In the genomic region with DNA sequence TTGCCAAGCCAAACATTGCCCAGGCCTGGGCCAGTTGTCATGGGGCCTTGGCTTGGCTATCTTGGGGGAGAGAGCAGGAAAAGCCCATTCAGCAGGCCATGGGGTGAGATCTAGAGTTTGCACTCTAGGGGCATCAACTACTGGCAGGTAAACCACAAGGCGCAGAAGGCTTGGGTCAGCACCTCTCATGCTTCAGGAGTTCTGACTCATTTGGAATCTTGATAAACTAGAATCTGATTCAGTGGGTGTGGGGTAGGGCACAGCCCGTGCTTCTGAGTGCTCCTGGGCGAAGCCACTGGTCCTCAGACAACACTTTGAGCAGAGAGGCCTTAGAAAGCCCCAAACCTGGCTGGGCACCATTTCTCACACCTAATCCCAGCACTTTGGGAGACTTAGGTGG, we compare ENCODE assay signal across 10 cellular contexts.
DNase-seq lines count a peak whose midpoint lies in the region; ATAC-seq and TF ChIP-seq lines count a peak whose summit lies in the region.
"Had no signal": no experiment of that assay in that cellular context is flagged by ENCODE, and none has a peak within 500 bp of the region (broad histone marks: within the 10 kb centered on the region; RNA-seq: fewer than 3 reads in every experiment).

No MANE protein-coding gene starts in this region.

- no peaks in the 10 kb centered on the region for H3K9me3 ChIP-seq in naive thymus-derived CD4-positive, alpha-beta T cell (ENCODE audit: control insufficient read depth in 2 of 3, low read length in 3 of 3)
- H3K9me3 ChIP-seq in right atrium auricular region = no peaks in the 10 kb centered on the region

- H3K36me3 ChIP-seq in naive thymus-derived CD4-positive, alpha-beta T cell (ENCODE audit: control insufficient read depth in 2 of 3, insufficient read depth in 3 of 3, low read length in 3 of 3) = peaks cover 0 to 4% (median 0%) of the 10 kb centered on the region in 3 experiments
- no peaks in the 10 kb centered on the region for H3K36me3 ChIP-seq in right atrium auricular region

- DNase-seq in kidney glomerular epithelial cell (lab: John Stamatoyannopoulos, UW) (peak; percentile 77), right atrium auricular region (ENCODE audit: low spot score) (no peak), RKO (ENCODE audit: low spot score) (no peak), NCI-H146 (lab: John Stamatoyannopoulos, UW) (no peak)
- no peak for DNase-seq in naive thymus-derived CD4-positive, alpha-beta T cell
- DNase-seq: NCI-H2029 treated with DMSO at 0.1 percent for 48 hours had no signal

- no peak overlapping the region for H3K4me3 ChIP-seq in GM12875 (ENCODE audit: low read depth, low read length)
- H3K4me3 ChIP-seq in naive thymus-derived CD4-positive, alpha-beta T cell (ENCODE audit: low read length) = no peak overlapping the region
- no peak overlapping the region for H3K4me3 ChIP-seq in right atrium auricular region
- H3K4me3 ChIP-seq: SK-N-MC had no signal

- no peak overlapping the region for H3K27ac ChIP-seq in naive thymus-derived CD4-positive, alpha-beta T cell (ENCODE audit: low read depth, low read length)
- no peak overlapping the region for H3K27ac ChIP-seq in right atrium auricular region
- H3K27ac ChIP-seq: SK-N-MC had no signal

- TF ChIP-seq CTCF in GM12875 (IDR thresholded peaks at IDR 0.05; ENCODE audit: borderline replicate concordance, insufficient read depth, low read depth, low read length) = 0 out of 2 replicates have a peak, but pooled peaks have one; percentile 14
- TF ChIP-seq CTCF in right atrium auricular region (IDR thresholded peaks at IDR 0.05) = no peak

- no peak overlapping the region for H3K4me3 Mint-ChIP-seq in naive thymus-derived CD4-positive, alpha-beta T cell

- peaks cover 3 to 13% (median 8%) of the 10 kb centered on the region in 5 donors for H3K36me3 Mint-ChIP-seq in naive thymus-derived CD4-positive, alpha-beta T cell

- peaks cover 0 to 17% (median 8%) of the 10 kb centered on the region in 11 donors for H3K9me3 Mint-ChIP-seq in naive thymus-derived CD4-positive, alpha-beta T cell

- intact Hi-C loops in naive thymus-derived CD4-positive, alpha-beta T cell (cut with micrococcal nuclease) = no loop called here

- H3K27ac Mint-ChIP-seq in naive thymus-derived CD4-positive, alpha-beta T cell = no peak overlapping the region

- H3K27me3 Mint-ChIP-seq in naive thymus-derived CD4-positive, alpha-beta T cell = peaks cover 0 to 2% (median 0%) of the 10 kb centered on the region in 5 donors

- peak; percentile 53 for ATAC-seq in GM19395 (IDR thresholded peaks at IDR 0.05; ENCODE audit: unreplicated experiment)
- ATAC-seq in HG03520 (IDR thresholded peaks at IDR 0.05; ENCODE audit: unreplicated experiment) = peak; percentile 50
- ATAC-seq in naive thymus-derived CD4-positive, alpha-beta T cell = no peak

- peaks cover 0 to 15% (median 10%) of the 10 kb centered on the region in 7 donors for H3K4me1 Mint-ChIP-seq in naive thymus-derived CD4-positive, alpha-beta T cell

- H3K4me1 ChIP-seq in naive thymus-derived CD4-positive, alpha-beta T cell (ENCODE audit: control insufficient read depth in 2 of 2, insufficient read depth in 2 of 2, low read length in 2 of 2) = peaks cover 0 to 10% of the 10 kb centered on the region in 2 donors
- peaks cover 0 to 3% of the 10 kb centered on the region in 2 donors for H3K4me1 ChIP-seq in right atrium auricular region

- CTCF ChIA-PET in naive thymus-derived CD4-positive, alpha-beta T cell (lab: Charles Lee) = no interaction called here

- no peaks in the 10 kb centered on the region for H3K27me3 ChIP-seq in naive thymus-derived CD4-positive, alpha-beta T cell (ENCODE audit: control insufficient read depth in 2 of 2, insufficient read depth in 2 of 2, low read length in 2 of 2)
- no peaks in the 10 kb centered on the region for H3K27me3 ChIP-seq in right atrium auricular region

- POLR2A ChIA-PET in naive thymus-derived CD4-positive, alpha-beta T cell (lab: Charles Lee) = no interaction called here
